Comparison of ENCODE assay signal across 1 cellular context in the genomic region with DNA sequence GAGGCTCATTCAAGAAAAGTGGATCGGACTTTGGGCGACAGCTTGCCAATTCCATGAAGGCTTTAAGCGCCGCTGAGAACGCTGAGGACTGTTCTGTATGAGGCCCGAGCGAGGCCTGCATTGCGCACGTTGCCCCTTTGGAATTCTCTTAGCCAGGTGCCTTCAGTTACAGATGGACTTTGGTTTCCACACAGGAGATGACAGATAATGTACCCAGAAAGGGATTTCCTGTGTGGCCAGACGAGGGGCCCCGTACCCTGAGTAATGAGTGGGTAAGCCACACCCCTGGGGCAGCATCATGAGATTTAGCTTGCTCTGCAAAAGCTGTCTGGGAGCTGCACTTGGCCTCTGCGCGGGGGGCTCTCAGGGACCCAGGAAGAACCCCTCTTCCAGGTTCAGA.
TF ChIP-seq lines count a peak whose summit lies in the region.

No MANE protein-coding gene starts in this region.

TF ChIP-seq in HepG2, 621 proteins besides CTCF, POLR2A, EP300 and RAD21 (continued from another document):
- TF ChIP-seq, protein P1, sequence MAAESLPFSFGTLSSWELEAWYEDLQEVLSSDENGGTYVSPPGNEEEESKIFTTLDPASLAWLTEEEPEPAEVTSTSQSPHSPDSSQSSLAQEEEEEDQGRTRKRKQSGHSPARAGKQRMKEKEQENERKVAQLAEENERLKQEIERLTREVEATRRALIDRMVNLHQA (CRISPR knock-in tag; IDR thresholded peaks at IDR 0.05), result no peak
- TF ChIP-seq, protein P2, sequence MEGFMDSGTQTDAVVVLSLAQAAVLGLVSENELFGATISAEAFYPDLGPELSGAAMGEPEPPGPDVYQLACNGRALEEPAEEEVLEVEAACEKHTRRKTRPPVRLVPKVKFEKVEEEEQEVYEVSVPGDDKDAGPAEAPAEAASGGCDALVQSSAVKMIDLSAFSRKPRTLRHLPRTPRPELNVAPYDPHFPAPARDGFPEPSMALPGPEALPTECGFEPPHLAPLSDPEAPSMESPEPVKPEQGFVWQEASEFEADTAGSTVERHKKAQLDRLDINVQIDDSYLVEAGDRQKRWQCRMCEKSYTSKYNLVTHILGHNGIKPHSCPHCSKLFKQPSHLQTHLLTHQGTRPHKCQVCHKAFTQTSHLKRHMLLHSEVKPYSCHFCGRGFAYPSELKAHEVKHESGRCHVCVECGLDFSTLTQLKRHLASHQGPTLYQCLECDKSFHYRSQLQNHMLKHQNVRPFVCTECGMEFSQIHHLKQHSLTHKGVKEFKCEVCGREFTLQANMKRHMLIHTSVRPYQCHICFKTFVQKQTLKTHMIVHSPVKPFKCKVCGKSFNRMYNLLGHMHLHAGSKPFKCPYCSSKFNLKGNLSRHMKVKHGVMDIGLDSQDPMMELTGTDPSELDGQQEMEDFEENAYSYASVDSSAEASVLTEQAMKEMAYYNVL (CRISPR knock-in tag; IDR thresholded peaks at IDR 0.05; ENCODE audit: borderline replicate concordance), result no peak
- TF ChIP-seq ZFX (CRISPR knock-in tag; IDR thresholded peaks at IDR 0.05; ENCODE audit: low read depth) (peak; percentile 38; the same call in 1 of the 2 replicates), ZNF572 (CRISPR knock-in tag; IDR thresholded peaks at IDR 0.05) (no peak), HNF4A (CRISPR knock-in tag; IDR thresholded peaks at IDR 0.05) (peak; percentile 35; the same call in 1 of the 2 replicates), ZNF543 (CRISPR knock-in tag; IDR thresholded peaks at IDR 0.05) (no peak), NFE2L1 (CRISPR knock-in tag; IDR thresholded peaks at IDR 0.05; ENCODE audit: borderline replicate concordance) (no peak), AGO1 (IDR thresholded peaks at IDR 0.05; ENCODE audit: low read depth, low read length, poor library complexity, severe bottlenecking) (no peak), ZNF224 (CRISPR knock-in tag; IDR thresholded peaks at IDR 0.05) (no peak), GATAD2A (CRISPR knock-in tag; IDR thresholded peaks at IDR 0.05) (no peak)
- TF ChIP-seq, protein P3, sequence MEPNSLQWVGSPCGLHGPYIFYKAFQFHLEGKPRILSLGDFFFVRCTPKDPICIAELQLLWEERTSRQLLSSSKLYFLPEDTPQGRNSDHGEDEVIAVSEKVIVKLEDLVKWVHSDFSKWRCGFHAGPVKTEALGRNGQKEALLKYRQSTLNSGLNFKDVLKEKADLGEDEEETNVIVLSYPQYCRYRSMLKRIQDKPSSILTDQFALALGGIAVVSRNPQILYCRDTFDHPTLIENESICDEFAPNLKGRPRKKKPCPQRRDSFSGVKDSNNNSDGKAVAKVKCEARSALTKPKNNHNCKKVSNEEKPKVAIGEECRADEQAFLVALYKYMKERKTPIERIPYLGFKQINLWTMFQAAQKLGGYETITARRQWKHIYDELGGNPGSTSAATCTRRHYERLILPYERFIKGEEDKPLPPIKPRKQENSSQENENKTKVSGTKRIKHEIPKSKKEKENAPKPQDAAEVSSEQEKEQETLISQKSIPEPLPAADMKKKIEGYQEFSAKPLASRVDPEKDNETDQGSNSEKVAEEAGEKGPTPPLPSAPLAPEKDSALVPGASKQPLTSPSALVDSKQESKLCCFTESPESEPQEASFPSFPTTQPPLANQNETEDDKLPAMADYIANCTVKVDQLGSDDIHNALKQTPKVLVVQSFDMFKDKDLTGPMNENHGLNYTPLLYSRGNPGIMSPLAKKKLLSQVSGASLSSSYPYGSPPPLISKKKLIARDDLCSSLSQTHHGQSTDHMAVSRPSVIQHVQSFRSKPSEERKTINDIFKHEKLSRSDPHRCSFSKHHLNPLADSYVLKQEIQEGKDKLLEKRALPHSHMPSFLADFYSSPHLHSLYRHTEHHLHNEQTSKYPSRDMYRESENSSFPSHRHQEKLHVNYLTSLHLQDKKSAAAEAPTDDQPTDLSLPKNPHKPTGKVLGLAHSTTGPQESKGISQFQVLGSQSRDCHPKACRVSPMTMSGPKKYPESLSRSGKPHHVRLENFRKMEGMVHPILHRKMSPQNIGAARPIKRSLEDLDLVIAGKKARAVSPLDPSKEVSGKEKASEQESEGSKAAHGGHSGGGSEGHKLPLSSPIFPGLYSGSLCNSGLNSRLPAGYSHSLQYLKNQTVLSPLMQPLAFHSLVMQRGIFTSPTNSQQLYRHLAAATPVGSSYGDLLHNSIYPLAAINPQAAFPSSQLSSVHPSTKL (CRISPR knock-in tag; IDR thresholded peaks at IDR 0.05), result no peak
